In the genomic region with DNA sequence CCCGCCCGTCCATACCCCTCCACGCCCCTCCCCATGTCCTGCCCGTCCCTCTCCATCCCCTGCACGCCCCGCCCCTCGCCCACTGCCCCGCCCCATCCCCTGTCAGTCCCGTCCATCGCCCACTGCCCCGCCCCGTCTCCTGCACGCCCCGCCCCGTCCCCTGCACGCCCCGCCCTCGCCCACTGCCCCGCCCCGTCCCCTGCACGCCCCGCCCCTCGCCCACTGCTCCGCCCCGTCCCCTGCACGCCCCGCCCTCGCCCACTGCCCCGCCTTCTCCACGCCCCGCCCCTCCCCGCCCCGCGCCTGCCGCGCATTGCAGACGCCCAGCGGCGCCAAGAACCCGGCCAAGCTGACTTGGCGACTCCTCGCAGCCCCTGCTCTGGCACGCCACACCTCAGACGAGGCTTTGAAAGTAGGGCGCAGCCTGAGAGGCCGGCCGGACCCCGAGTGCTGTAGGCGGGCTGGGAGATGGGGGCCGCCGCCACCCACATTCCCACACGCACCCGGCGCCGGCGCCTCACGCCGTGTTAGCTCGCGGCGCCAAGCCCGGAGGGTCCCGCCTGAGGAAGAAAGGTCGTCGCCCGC, we compare ENCODE assay signal across 1 cellular context.
TF ChIP-seq lines count a peak whose summit lies in the region.

A gene (plus strand): TSS at position 316 of the 585 bp plus-strand sequence. CDS start 2,410 bp downstream, outside the sequence.

TF ChIP-seq in HepG2, 621 proteins besides CTCF, POLR2A, EP300 and RAD21 (continued from another document):
- 0 out of 2 replicates have a peak, but pooled peaks have one; percentile 37 for TF ChIP-seq ZNF678 (CRISPR knock-in tag; IDR thresholded peaks at IDR 0.05)
- TF ChIP-seq ZNF317 (CRISPR knock-in tag; IDR thresholded peaks at IDR 0.05): 0 out of 2 replicates have a peak, but pooled peaks have one; percentile 28
- no peak for TF ChIP-seq HNF4G (IDR thresholded peaks at IDR 0.05; ENCODE audit: borderline replicate concordance, low read depth, low read length)
- TF ChIP-seq HNF4G (CRISPR knock-in tag; IDR thresholded peaks at IDR 0.05; ENCODE audit: borderline replicate concordance, low read depth): 0 out of 2 replicates have a peak, but pooled peaks have one; percentile 50
- TF ChIP-seq ARNTL (CRISPR knock-in tag; IDR thresholded peaks at IDR 0.05): 0 out of 2 replicates have a peak, but pooled peaks have one; percentile 18
- TF ChIP-seq REL (CRISPR knock-in tag; conservative IDR thresholded peaks at IDR 0.05): peak; percentile 80; the same call in 1 of the 2 replicates
- TF ChIP-seq RNF2 (conservative IDR thresholded peaks at IDR 0.05; ENCODE audit: low read depth): peak; percentile 53; the same call in 1 of the 2 replicates
- TF ChIP-seq, protein P1, sequence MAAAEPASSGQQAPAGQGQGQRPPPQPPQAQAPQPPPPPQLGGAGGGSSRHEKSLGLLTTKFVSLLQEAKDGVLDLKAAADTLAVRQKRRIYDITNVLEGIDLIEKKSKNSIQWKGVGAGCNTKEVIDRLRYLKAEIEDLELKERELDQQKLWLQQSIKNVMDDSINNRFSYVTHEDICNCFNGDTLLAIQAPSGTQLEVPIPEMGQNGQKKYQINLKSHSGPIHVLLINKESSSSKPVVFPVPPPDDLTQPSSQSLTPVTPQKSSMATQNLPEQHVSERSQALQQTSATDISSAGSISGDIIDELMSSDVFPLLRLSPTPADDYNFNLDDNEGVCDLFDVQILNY (CRISPR knock-in tag; conservative IDR thresholded peaks at IDR 0.05): 0 out of 2 replicates have a peak, but pooled peaks have one; percentile 6
- TF ChIP-seq, protein P2, sequence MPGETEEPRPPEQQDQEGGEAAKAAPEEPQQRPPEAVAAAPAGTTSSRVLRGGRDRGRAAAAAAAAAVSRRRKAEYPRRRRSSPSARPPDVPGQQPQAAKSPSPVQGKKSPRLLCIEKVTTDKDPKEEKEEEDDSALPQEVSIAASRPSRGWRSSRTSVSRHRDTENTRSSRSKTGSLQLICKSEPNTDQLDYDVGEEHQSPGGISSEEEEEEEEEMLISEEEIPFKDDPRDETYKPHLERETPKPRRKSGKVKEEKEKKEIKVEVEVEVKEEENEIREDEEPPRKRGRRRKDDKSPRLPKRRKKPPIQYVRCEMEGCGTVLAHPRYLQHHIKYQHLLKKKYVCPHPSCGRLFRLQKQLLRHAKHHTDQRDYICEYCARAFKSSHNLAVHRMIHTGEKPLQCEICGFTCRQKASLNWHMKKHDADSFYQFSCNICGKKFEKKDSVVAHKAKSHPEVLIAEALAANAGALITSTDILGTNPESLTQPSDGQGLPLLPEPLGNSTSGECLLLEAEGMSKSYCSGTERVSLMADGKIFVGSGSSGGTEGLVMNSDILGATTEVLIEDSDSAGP (CRISPR knock-in tag; IDR thresholded peaks at IDR 0.05; ENCODE audit: borderline replicate concordance): peak; percentile 37; the same call in 1 of the 2 replicates
- TF ChIP-seq ZNF224 (CRISPR knock-in tag; IDR thresholded peaks at IDR 0.05): 0 out of 2 replicates have a peak, but pooled peaks have one; percentile 16
- TF ChIP-seq, protein P3, sequence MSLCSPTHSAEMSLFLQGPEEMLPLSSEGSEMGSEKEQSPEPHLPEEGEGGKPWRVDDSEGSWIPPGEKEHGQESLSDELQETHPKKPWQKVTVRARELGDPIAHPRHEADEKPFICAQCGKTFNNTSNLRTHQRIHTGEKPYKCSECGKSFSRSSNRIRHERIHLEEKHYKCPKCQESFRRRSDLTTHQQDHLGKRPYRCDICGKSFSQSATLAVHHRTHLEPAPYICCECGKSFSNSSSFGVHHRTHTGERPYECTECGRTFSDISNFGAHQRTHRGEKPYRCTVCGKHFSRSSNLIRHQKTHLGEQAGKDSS (CRISPR knock-in tag; IDR thresholded peaks at IDR 0.05; ENCODE audit: borderline replicate concordance, low read depth): no peak
- TF ChIP-seq ZNF879 (CRISPR knock-in tag; IDR thresholded peaks at IDR 0.05): no peak
- 0 out of 2 replicates have a peak, but pooled peaks have one; percentile 44 for TF ChIP-seq ZSCAN29 (CRISPR knock-in tag; conservative IDR thresholded peaks at IDR 0.05)
- TF ChIP-seq ZNF235 (CRISPR knock-in tag; IDR thresholded peaks at IDR 0.05; ENCODE audit: borderline replicate concordance): 0 out of 2 replicates have a peak, but pooled peaks have one; percentile 49
- TF ChIP-seq ZNF547 (CRISPR knock-in tag; IDR thresholded peaks at IDR 0.05): peak; percentile 64
- TF ChIP-seq, protein P4, sequence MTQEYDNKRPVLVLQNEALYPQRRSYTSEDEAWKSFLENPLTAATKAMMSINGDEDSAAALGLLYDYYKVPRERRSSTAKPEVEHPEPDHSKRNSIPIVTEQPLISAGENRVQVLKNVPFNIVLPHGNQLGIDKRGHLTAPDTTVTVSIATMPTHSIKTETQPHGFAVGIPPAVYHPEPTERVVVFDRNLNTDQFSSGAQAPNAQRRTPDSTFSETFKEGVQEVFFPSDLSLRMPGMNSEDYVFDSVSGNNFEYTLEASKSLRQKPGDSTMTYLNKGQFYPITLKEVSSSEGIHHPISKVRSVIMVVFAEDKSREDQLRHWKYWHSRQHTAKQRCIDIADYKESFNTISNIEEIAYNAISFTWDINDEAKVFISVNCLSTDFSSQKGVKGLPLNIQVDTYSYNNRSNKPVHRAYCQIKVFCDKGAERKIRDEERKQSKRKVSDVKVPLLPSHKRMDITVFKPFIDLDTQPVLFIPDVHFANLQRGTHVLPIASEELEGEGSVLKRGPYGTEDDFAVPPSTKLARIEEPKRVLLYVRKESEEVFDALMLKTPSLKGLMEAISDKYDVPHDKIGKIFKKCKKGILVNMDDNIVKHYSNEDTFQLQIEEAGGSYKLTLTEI (CRISPR knock-in tag; conservative IDR thresholded peaks at IDR 0.05): no peak
- no peak for TF ChIP-seq NAIF1 (CRISPR knock-in tag; IDR thresholded peaks at IDR 0.05; ENCODE audit: borderline replicate concordance)
- TF ChIP-seq RXRA (CRISPR knock-in tag; IDR thresholded peaks at IDR 0.05): 0 out of 2 replicates have a peak, but pooled peaks have one; percentile 10
- TF ChIP-seq ZNF782 (CRISPR knock-in tag; IDR thresholded peaks at IDR 0.05; ENCODE audit: borderline replicate concordance): no peak
- TF ChIP-seq, protein P5, sequence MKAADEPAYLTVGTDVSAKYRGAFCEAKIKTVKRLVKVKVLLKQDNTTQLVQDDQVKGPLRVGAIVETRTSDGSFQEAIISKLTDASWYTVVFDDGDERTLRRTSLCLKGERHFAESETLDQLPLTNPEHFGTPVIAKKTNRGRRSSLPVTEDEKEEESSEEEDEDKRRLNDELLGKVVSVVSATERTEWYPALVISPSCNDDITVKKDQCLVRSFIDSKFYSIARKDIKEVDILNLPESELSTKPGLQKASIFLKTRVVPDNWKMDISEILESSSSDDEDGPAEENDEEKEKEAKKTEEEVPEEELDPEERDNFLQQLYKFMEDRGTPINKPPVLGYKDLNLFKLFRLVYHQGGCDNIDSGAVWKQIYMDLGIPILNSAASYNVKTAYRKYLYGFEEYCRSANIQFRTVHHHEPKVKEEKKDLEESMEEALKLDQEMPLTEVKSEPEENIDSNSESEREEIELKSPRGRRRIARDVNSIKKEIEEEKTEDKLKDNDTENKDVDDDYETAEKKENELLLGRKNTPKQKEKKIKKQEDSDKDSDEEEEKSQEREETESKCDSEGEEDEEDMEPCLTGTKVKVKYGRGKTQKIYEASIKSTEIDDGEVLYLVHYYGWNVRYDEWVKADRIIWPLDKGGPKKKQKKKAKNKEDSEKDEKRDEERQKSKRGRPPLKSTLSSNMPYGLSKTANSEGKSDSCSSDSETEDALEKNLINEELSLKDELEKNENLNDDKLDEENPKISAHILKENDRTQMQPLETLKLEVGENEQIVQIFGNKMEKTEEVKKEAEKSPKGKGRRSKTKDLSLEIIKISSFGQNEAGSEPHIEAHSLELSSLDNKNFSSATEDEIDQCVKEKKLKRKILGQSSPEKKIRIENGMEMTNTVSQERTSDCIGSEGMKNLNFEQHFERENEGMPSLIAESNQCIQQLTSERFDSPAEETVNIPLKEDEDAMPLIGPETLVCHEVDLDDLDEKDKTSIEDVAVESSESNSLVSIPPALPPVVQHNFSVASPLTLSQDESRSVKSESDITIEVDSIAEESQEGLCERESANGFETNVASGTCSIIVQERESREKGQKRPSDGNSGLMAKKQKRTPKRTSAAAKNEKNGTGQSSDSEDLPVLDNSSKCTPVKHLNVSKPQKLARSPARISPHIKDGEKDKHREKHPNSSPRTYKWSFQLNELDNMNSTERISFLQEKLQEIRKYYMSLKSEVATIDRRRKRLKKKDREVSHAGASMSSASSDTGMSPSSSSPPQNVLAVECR (CRISPR knock-in tag; IDR thresholded peaks at IDR 0.05; ENCODE audit: borderline replicate concordance): peak; percentile 44
- 0 out of 2 replicates have a peak, but pooled peaks have one; percentile 44 for TF ChIP-seq GABPB1 (CRISPR knock-in tag; IDR thresholded peaks at IDR 0.05)
- peak; percentile 45; the same call in 1 of the 2 replicates for TF ChIP-seq NFE2L1 (CRISPR knock-in tag; IDR thresholded peaks at IDR 0.05; ENCODE audit: borderline replicate concordance)
- TF ChIP-seq ZNF484 (CRISPR knock-in tag; IDR thresholded peaks at IDR 0.05; ENCODE audit: borderline replicate concordance, low read depth): 0 out of 2 replicates have a peak, but pooled peaks have one; percentile 31
- peak; percentile 33; the same call in 1 of the 2 replicates for TF ChIP-seq RBFOX2 (IDR thresholded peaks at IDR 0.05; ENCODE audit: low read depth, low read length)
- TF ChIP-seq, protein P6, sequence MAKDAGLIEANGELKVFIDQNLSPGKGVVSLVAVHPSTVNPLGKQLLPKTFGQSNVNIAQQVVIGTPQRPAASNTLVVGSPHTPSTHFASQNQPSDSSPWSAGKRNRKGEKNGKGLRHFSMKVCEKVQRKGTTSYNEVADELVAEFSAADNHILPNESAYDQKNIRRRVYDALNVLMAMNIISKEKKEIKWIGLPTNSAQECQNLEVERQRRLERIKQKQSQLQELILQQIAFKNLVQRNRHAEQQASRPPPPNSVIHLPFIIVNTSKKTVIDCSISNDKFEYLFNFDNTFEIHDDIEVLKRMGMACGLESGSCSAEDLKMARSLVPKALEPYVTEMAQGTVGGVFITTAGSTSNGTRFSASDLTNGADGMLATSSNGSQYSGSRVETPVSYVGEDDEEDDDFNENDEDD (CRISPR knock-in tag; IDR thresholded peaks at IDR 0.05; ENCODE audit: borderline replicate concordance): peak; percentile 50; the same call in 1 of the 2 replicates
- peak; percentile 11 for TF ChIP-seq SKI (IDR thresholded peaks at IDR 0.05; ENCODE audit: partially characterized antibody)
- 0 out of 2 replicates have a peak, but pooled peaks have one; percentile 52 for TF ChIP-seq ZNF543 (CRISPR knock-in tag; IDR thresholded peaks at IDR 0.05)
- TF ChIP-seq ZBTB7A (CRISPR knock-in tag; IDR thresholded peaks at IDR 0.05): 0 out of 2 replicates have a peak, but pooled peaks have one; percentile 65
- no peak for TF ChIP-seq ZNF790 (CRISPR knock-in tag; IDR thresholded peaks at IDR 0.05; ENCODE audit: borderline replicate concordance)
- TF ChIP-seq ZZZ3 (CRISPR knock-in tag; IDR thresholded peaks at IDR 0.05; ENCODE audit: borderline replicate concordance): no peak
- 0 out of 2 replicates have a peak, but pooled peaks have one; percentile 58 for TF ChIP-seq ZSCAN20 (CRISPR knock-in tag; IDR thresholded peaks at IDR 0.05; ENCODE audit: borderline replicate concordance)
- TF ChIP-seq MTF2 (CRISPR knock-in tag; IDR thresholded peaks at IDR 0.05; ENCODE audit: borderline replicate concordance): peak; percentile 87; the same call in 1 of the 2 replicates
- 0 out of 2 replicates have a peak, but pooled peaks have one; percentile 12 for TF ChIP-seq ZNF350 (CRISPR knock-in tag; IDR thresholded peaks at IDR 0.05; ENCODE audit: borderline replicate concordance, low read depth)
- TF ChIP-seq, protein P7, sequence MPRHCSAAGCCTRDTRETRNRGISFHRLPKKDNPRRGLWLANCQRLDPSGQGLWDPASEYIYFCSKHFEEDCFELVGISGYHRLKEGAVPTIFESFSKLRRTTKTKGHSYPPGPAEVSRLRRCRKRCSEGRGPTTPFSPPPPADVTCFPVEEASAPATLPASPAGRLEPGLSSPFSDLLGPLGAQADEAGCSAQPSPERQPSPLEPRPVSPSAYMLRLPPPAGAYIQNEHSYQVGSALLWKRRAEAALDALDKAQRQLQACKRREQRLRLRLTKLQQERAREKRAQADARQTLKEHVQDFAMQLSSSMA (CRISPR knock-in tag; IDR thresholded peaks at IDR 0.05): no peak
- peak; percentile 22; the same call in 1 of the 2 replicates for TF ChIP-seq SIN3A (IDR thresholded peaks at IDR 0.05; ENCODE audit: borderline replicate concordance, low read depth, low read length)
- TF ChIP-seq SATB2 (CRISPR knock-in tag; IDR thresholded peaks at IDR 0.05): 0 out of 2 replicates have a peak, but pooled peaks have one; percentile 53
- 0 out of 2 replicates have a peak, but pooled peaks have one; percentile 10 for TF ChIP-seq SAFB2 (CRISPR knock-in tag; IDR thresholded peaks at IDR 0.05; ENCODE audit: borderline replicate concordance, low read depth)
- peak; percentile 42; the same call in 1 of the 2 replicates for TF ChIP-seq ZNF839 (CRISPR knock-in tag; IDR thresholded peaks at IDR 0.05; ENCODE audit: borderline replicate concordance)
- TF ChIP-seq, protein P8, sequence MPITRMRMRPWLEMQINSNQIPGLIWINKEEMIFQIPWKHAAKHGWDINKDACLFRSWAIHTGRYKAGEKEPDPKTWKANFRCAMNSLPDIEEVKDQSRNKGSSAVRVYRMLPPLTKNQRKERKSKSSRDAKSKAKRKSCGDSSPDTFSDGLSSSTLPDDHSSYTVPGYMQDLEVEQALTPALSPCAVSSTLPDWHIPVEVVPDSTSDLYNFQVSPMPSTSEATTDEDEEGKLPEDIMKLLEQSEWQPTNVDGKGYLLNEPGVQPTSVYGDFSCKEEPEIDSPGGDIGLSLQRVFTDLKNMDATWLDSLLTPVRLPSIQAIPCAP (CRISPR knock-in tag; IDR thresholded peaks at IDR 0.05; ENCODE audit: low read depth): 0 out of 2 replicates have a peak, but pooled peaks have one; percentile 44
- 0 out of 2 replicates have a peak, but pooled peaks have one; percentile 23 for TF ChIP-seq ZMYM4 (CRISPR knock-in tag; IDR thresholded peaks at IDR 0.05)
- TF ChIP-seq PITX1 (CRISPR knock-in tag; IDR thresholded peaks at IDR 0.05): 0 out of 2 replicates have a peak, but pooled peaks have one; percentile 50
